Comparison of ENCODE assay signal across 24 cellular contexts in genomic region chr10:63516207-63516606, GRCh38. TPM values are rescaled to one million over a fixed set of nuclear protein-coding genes. Genes with fewer than 3 reads are reported as not detected.
A peak's percentile ranks its signal among the peaks of the same experiment; 100 is the strongest.
DNase-seq lines count a peak whose midpoint lies in the region; TF ChIP-seq lines count a peak whose summit lies in the region.
"Had no signal": no experiment of that assay in that cellular context is flagged by ENCODE, and none has a peak within 500 bp of the region (broad histone marks: within the 10 kb centered on the region; RNA-seq: fewer than 3 reads in every experiment).

No MANE protein-coding gene starts in this region.

- H3K4me1 ChIP-seq in BLaER1 treated with 17β-estradiol and CSF1 and Interleukin-3, amounts not matched to agents 10 nM and 100 nM, result peaks cover 43 to 69% (median 60%) of the 10 kb centered on the region in 10 experiments
- H3K4me1 ChIP-seq in HUES6 (ENCODE audit: control insufficient read depth, insufficient read depth, low read length) (peaks cover 37% of the 10 kb centered on the region), breast epithelium (peaks cover 0 to 10% of the 10 kb centered on the region in 2 donors)

- H3K36me3 ChIP-seq in BLaER1 treated with 17β-estradiol and CSF1 and Interleukin-3, amounts not matched to agents 10 nM and 100 nM, result peaks cover 0 to 35% (median 25%) of the 10 kb centered on the region in 11 experiments; a peak in 15 of 22 replicates
- H3K36me3 ChIP-seq in HUES6 (ENCODE audit: control insufficient read depth, insufficient read depth, low read length), result no peaks in the 10 kb centered on the region; the same call in 1 of the 2 replicates
- H3K36me3 ChIP-seq in breast epithelium, result no peaks in the 10 kb centered on the region
- H3K36me3 ChIP-seq: cardiac muscle cell, pancreas, suprapubic skin had no signal

- intact Hi-C loops in breast epithelium (cut with DNase I; ENCODE audit: low total_unique reads), result no loop called here

- no peak for DNase-seq in breast epithelium (ENCODE audit: low spot score in 2 of 2)
- DNase-seq in osteocyte (ENCODE audit: extremely low spot score, unreplicated experiment), result no peak
- DNase-seq in Ammon's horn (ENCODE audit: low spot score), result no peak
- DNase-seq in glomerular visceral epithelial cell (ENCODE audit: extremely low spot score), result no peak
- no peak for DNase-seq in T-helper 2 cell
- DNase-seq in NCI-H524 (lab: John Stamatoyannopoulos, UW), result no peak
- DNase-seq: activated CD4-positive, alpha-beta T cell treated with anti-CD3 and anti-CD28 coated beads, Interleukin-2, amount 10 ng/mL, durations not matched to agents 7 days and 5 days; activated CD8-positive, alpha-beta memory T cell treated with anti-CD3 and anti-CD28 coated beads, Interleukin-2, amount 50 U/mL, for 48 hours; activated effector memory CD4-positive, alpha-beta T cell treated with Interleukin-2 at 50 U/mL for 16 hours; activated naive CD8-positive, alpha-beta T cell treated with anti-CD3 and anti-CD28 coated beads, Interleukin-2, amount 50 U/mL, for 24 hours; dorsolateral prefrontal cortex; mesendoderm; MM.1S; naive thymus-derived CD8-positive, alpha-beta T cell; NCI-H146; NCI-H2171; NCI-H526 treated with DMSO at 0.1 percent for 48 hours; pancreas; SIG-M5; T-cell had no signal

- TF ChIP-seq CTCF in breast epithelium (IDR thresholded peaks at IDR 0.05) (no peak), osteocyte (IDR thresholded peaks at IDR 0.05) (no peak)

- H3K36me3 Mint-ChIP-seq in osteocyte (ENCODE audit: unreplicated experiment), result peaks cover 31% of the 10 kb centered on the region

- TF ChIP-seq POLR2A in breast epithelium (IDR thresholded peaks at IDR 0.05), result no peak

- H4K20me1 ChIP-seq in BLaER1 treated with 17β-estradiol and CSF1 and Interleukin-3, amounts not matched to agents 10 nM and 100 nM, result peaks cover 29 to 69% (median 63%) of the 10 kb centered on the region in 11 experiments; a peak in 21 of 22 replicates

- peaks cover 80% of the 10 kb centered on the region for H3K4me1 Mint-ChIP-seq in osteocyte (ENCODE audit: unreplicated experiment)

- H3K9me3 Mint-ChIP-seq in osteocyte (ENCODE audit: unreplicated experiment), result peaks cover 10% of the 10 kb centered on the region

- H3K27ac Mint-ChIP-seq in osteocyte (ENCODE audit: unreplicated experiment), result peak overlapping the region; percentile 97
- H3K27ac Mint-ChIP-seq: T-cell had no signal

- peak overlapping the region; percentile 32 to 86 (median 69); a peak in 18 of 22 replicates for H3K4me2 ChIP-seq in BLaER1 treated with 17β-estradiol and CSF1 and Interleukin-3, amounts not matched to agents 10 nM and 100 nM

- H3K27ac ChIP-seq in BLaER1 treated with 17β-estradiol and CSF1 and Interleukin-3, amounts not matched to agents 10 nM and 100 nM, result peak overlapping the region in 5 of 11 experiments; percentile 46 to 73 (median 61); a peak in 8 of 22 replicates
- H3K27ac ChIP-seq in HUES6 (ENCODE audit: low read depth, low read length), result peak overlapping the region; percentile 87; the same call in 1 of the 2 replicates
- H3K27ac ChIP-seq in breast epithelium, result peak overlapping the region; percentile 20 to 88
- H3K27ac ChIP-seq: pancreas had no signal

- H3K9me3 ChIP-seq in BLaER1 treated with 17β-estradiol and CSF1 and Interleukin-3, amounts not matched to agents 10 nM and 100 nM (replicated peaks in 1 of 11), result peaks cover 14 to 35% (median 31%) of the 10 kb centered on the region in 11 experiments
- H3K9me3 ChIP-seq in HUES6 (ENCODE audit: control insufficient read depth, insufficient read depth, low read depth, low read length), result peaks cover 12% of the 10 kb centered on the region; the same call in 1 of the 2 replicates
- H3K9me3 ChIP-seq in breast epithelium, result no peaks in the 10 kb centered on the region
- H3K9me3 ChIP-seq: pancreas, suprapubic skin had no signal

- H3K4me3 Mint-ChIP-seq in osteocyte (ENCODE audit: unreplicated experiment), result peak overlapping the region; percentile 68
- H3K4me3 Mint-ChIP-seq: activated CD4-positive, alpha-beta T cell treated with anti-CD3 and anti-CD28 coated beads, Interleukin-2, amount 10 ng/mL, durations not matched to agents 7 days and 5 days had no signal

- no peak overlapping the region for H3K4me3 ChIP-seq in BLaER1 treated with 17β-estradiol and CSF1 and Interleukin-3, amounts not matched to agents 10 nM and 100 nM
- H3K4me3 ChIP-seq in HUES6 (ENCODE audit: low read depth, low read length) (no peak overlapping the region), breast epithelium (no peak overlapping the region)
- H3K4me3 ChIP-seq: cardiac muscle cell, pancreas, suprapubic skin had no signal

- H3K27me3 Mint-ChIP-seq in osteocyte (ENCODE audit: unreplicated experiment), result no peaks in the 10 kb centered on the region
- H3K27me3 Mint-ChIP-seq: activated CD4-positive, alpha-beta T cell treated with anti-CD3 and anti-CD28 coated beads, Interleukin-2, amount 10 ng/mL, durations not matched to agents 7 days and 5 days; activated naive CD8-positive, alpha-beta T cell treated with anti-CD3 and anti-CD28 coated beads, Interleukin-2, amount 50 U/mL, for 24 hours; naive thymus-derived CD8-positive, alpha-beta T cell; T-cell had no signal

- no peaks in the 10 kb centered on the region for H3K27me3 ChIP-seq in BLaER1 treated with 17β-estradiol and CSF1 and Interleukin-3, amounts not matched to agents 10 nM and 100 nM
- no peaks in the 10 kb centered on the region for H3K27me3 ChIP-seq in HUES6 (ENCODE audit: control insufficient read depth, insufficient read depth, low read length)
- H3K27me3 ChIP-seq in breast epithelium, result no peaks in the 10 kb centered on the region
- H3K27me3 ChIP-seq: cardiac muscle cell, dorsolateral prefrontal cortex, pancreas, suprapubic skin had no signal

- H3K9ac ChIP-seq in BLaER1 treated with 17β-estradiol and CSF1 and Interleukin-3, amounts not matched to agents 10 nM and 100 nM, result no peak overlapping the region; a peak in 1 of 22 replicates
- H3K9ac ChIP-seq in HUES6 (ENCODE audit: low read length), result no peak overlapping the region

RNA-seq across cellular contexts. Expression of gene REEP3, which starts 5.0 kb away (rescaled TPM):
- total RNA-seq in breast epithelium (10 to 100 TPM; 55.4 to 74.1 (median 63.6) TPM), osteocyte (80.4 and 85.7 TPM in 2 replicates)

RNA-seq across cellular contexts. Expression of gene JMJD1C, which starts 50.4 kb away (rescaled TPM):
- total RNA-seq in breast epithelium (100 to 1,000 TPM; 134 to 327 (median 162) TPM), osteocyte (118 and 120 TPM in 2 replicates)
